35 cellular contexts compared by ENCODE assay signal in genomic region chr6:75778757-75779156, GRCh38.
"Had no signal": no experiment of that assay in that cellular context is flagged by ENCODE, and none has a peak within 500 bp of the region (broad histone marks: within the 10 kb centered on the region; RNA-seq: fewer than 3 reads in every experiment).

No MANE protein-coding gene starts in this region.

- H3K4me3 ChIP-seq: MG63 had no signal

- H3K9me3 ChIP-seq: MG63 had no signal

- DNase-seq: Karpas-422, Kasumi-1, MG63, MM.1S, MV-4-11, NCI-H1048, NCI-H1092, NCI-H1092 treated with DMSO at 0.1 percent for 48 hours, NCI-H1105, NCI-H1105 treated with DMSO at 0.1 percent for 48 hours, NCI-H1417, NCI-H1417 treated with DMSO at 0.1 percent for 48 hours, NCI-H1436, NCI-H1436 treated with DMSO at 0.1 percent for 48 hours, NCI-H146, NCI-H1694, NCI-H1694 treated with DMSO at 0.1 percent for 48 hours, NCI-H187, NCI-H187 treated with DMSO at 0.1 percent for 48 hours, NCI-H1930, NCI-H2029, NCI-H2029 treated with DMSO at 0.1 percent for 48 hours, NCI-H2081, NCI-H2081 treated with DMSO at 0.1 percent for 48 hours, NCI-H2107, NCI-H2171, NCI-H2171 treated with DMSO at 0.1 percent for 48 hours, NCI-H2227 treated with DMSO at 0.1 percent for 48 hours, NCI-H226, NCI-H345, NCI-H446, NCI-H446 treated with DMSO at 0.1 percent for 48 hours, NCI-H510A, NCI-H510A treated with DMSO at 0.1 percent for 48 hours, NCI-H524 had no signal

- H3K36me3 ChIP-seq: MG63 had no signal

- H3K27me3 ChIP-seq: MG63 had no signal
